23 cellular contexts compared by ENCODE assay signal in genomic region chr3:58637509-58637908, GRCh38. TPM values are rescaled to one million over a fixed set of nuclear protein-coding genes. Genes with fewer than 3 reads are reported as not detected.
A peak's percentile ranks its signal among the peaks of the same experiment; 100 is the strongest.
DNase-seq lines count a peak whose midpoint lies in the region; ATAC-seq, FAIRE-seq and TF ChIP-seq lines count a peak whose summit lies in the region.
"Had no signal": no experiment of that assay in that cellular context is flagged by ENCODE, and none has a peak within 500 bp of the region (broad histone marks: within the 10 kb centered on the region; RNA-seq: fewer than 3 reads in every experiment).

No MANE protein-coding gene starts in this region.

- H3K9me3 Mint-ChIP-seq in activated CD4-positive, alpha-beta T cell treated with anti-CD3 and anti-CD28 coated beads, Interleukin-2, amount 10 ng/mL, durations not matched to agents 7 days and 5 days: no peaks in the 10 kb centered on the region
- no peaks in the 10 kb centered on the region for H3K9me3 Mint-ChIP-seq in activated T-helper 2 cell treated with anti-CD3 and anti-CD28 coated beads, Interferon-gamma antibody, Interleukin-2, Interleukin-4, amounts not matched to agents 10 μg/mL and 5 μg/mL and 100 μg/mL, durations not matched to agents 14 hours and 24 hours and 36 hours
- H3K9me3 Mint-ChIP-seq: CD14-positive monocyte; CD4-positive, alpha-beta T cell; CD8-positive, alpha-beta memory T cell; HFFc6 had no signal

- no peaks in the 10 kb centered on the region for H3K4me1 Mint-ChIP-seq in activated CD4-positive, alpha-beta T cell treated with anti-CD3 and anti-CD28 coated beads, Interleukin-2, amount 10 ng/mL, durations not matched to agents 7 days and 5 days
- no peaks in the 10 kb centered on the region for H3K4me1 Mint-ChIP-seq in activated T-helper 2 cell treated with anti-CD3 and anti-CD28 coated beads, Interferon-gamma antibody, Interleukin-2, Interleukin-4, amounts not matched to agents 10 μg/mL and 5 μg/mL and 100 μg/mL, durations not matched to agents 14 hours and 24 hours and 36 hours (ENCODE audit: low read depth)
- H3K4me1 Mint-ChIP-seq: CD8-positive, alpha-beta memory T cell had no signal

- no peak overlapping the region for H2AK5ac ChIP-seq in H1 (ENCODE audit: low read depth, low read length)
- no peak overlapping the region for H2AK5ac ChIP-seq in neuronal stem cell (ENCODE audit: low read depth, low read length)

- H2BK5ac ChIP-seq in H1 (ENCODE audit: low read depth, low read length) (no peak overlapping the region), neuronal stem cell (ENCODE audit: low read length) (no peak overlapping the region)

- no peaks in the 10 kb centered on the region for H3K23me2 ChIP-seq in H1 (ENCODE audit: low read depth, low read length)

- H3K4ac ChIP-seq in H1 (replicated peaks; ENCODE audit: insufficient read length, low read depth, low read length): no peak overlapping the region
- H3K4ac ChIP-seq in neuronal stem cell (ENCODE audit: low read length): no peak overlapping the region

- H2BK20ac ChIP-seq in H1 (ENCODE audit: low read length): no peak overlapping the region

- no peaks in the 10 kb centered on the region for H3K79me2 ChIP-seq in H1 (ENCODE audit: control insufficient read depth in 1 of 2, insufficient read depth in 2 of 2, low read length in 2 of 2)

- no peaks in the 10 kb centered on the region for H3K27me3 Mint-ChIP-seq in activated CD4-positive, alpha-beta T cell treated with anti-CD3 and anti-CD28 coated beads, Interleukin-2, amount 10 ng/mL, durations not matched to agents 7 days and 5 days
- H3K27me3 Mint-ChIP-seq in activated T-helper 2 cell treated with anti-CD3 and anti-CD28 coated beads, Interferon-gamma antibody, Interleukin-2, Interleukin-4, amounts not matched to agents 10 μg/mL and 5 μg/mL and 100 μg/mL, durations not matched to agents 14 hours and 24 hours and 36 hours (ENCODE audit: low read depth): peaks cover 2% of the 10 kb centered on the region

- H2BK120ac ChIP-seq in H1 (replicated peaks; ENCODE audit: low read depth, low read length) (no peak overlapping the region), neuronal stem cell (ENCODE audit: low read depth, low read length) (no peak overlapping the region)

- H3K4me3 ChIP-seq in BLaER1 treated with 17β-estradiol and CSF1 and Interleukin-3, amounts not matched to agents 10 nM and 100 nM: no peak overlapping the region
- H3K4me3 ChIP-seq in H7 (ENCODE audit: insufficient read depth, low read depth, low read length) (no peak overlapping the region), H1 (ENCODE audit: extremely low read depth in 1 of 4, insufficient read depth in 2 of 4, low read depth in 3 of 4, low read length in 4 of 4) (no peak overlapping the region), neuronal stem cell (ENCODE audit: low read length in 2 of 2) (no peak overlapping the region)
- H3K4me3 ChIP-seq: GM12878, HAP-1 had no signal

- H3K4me1 ChIP-seq in BLaER1 treated with 17β-estradiol and CSF1 and Interleukin-3, amounts not matched to agents 10 nM and 100 nM: peaks cover 15 to 87% (median 66%) of the 10 kb centered on the region in 10 experiments; a peak in 19 of 20 replicates
- peaks cover 0 to 4% (median 0%) of the 10 kb centered on the region in 4 experiments; a peak in 4 of 7 replicates for H3K4me1 ChIP-seq in H1 (replicated peaks in 1 of 4; ENCODE audit: control insufficient read depth in 3 of 4, insufficient read depth in 4 of 4, low read length in 3 of 4)
- H3K4me1 ChIP-seq in neuronal stem cell (ENCODE audit: control insufficient read depth in 2 of 2, insufficient read depth in 1 of 2, low read depth in 1 of 2, low read length in 2 of 2): peaks cover 3 to 6% of the 10 kb centered on the region in 2 donors
- H3K4me1 ChIP-seq: HAP-1 had no signal

- no peaks in the 10 kb centered on the region for H3K36me3 Mint-ChIP-seq in activated CD4-positive, alpha-beta T cell treated with anti-CD3 and anti-CD28 coated beads, Interleukin-2, amount 10 ng/mL, durations not matched to agents 7 days and 5 days (ENCODE audit: low read depth)
- no peaks in the 10 kb centered on the region for H3K36me3 Mint-ChIP-seq in activated T-helper 2 cell treated with anti-CD3 and anti-CD28 coated beads, Interferon-gamma antibody, Interleukin-2, Interleukin-4, amounts not matched to agents 10 μg/mL and 5 μg/mL and 100 μg/mL, durations not matched to agents 14 hours and 24 hours and 36 hours (ENCODE audit: low read depth)
- H3K36me3 Mint-ChIP-seq: CD14-positive monocyte; CD8-positive, alpha-beta memory T cell had no signal

- 0 out of 22 replicates have a peak overlapping the region, but pooled peaks of 2 of the 11 experiments have one; percentile 1 to 18 for H3K9ac ChIP-seq in BLaER1 treated with 17β-estradiol and CSF1 and Interleukin-3, amounts not matched to agents 10 nM and 100 nM
- H3K9ac ChIP-seq in H1 (replicated peaks in 1 of 4; ENCODE audit: extremely low read depth in 1 of 4, low read depth in 3 of 4, low read length in 3 of 4) (no peak overlapping the region), neuronal stem cell (ENCODE audit: low read depth, low read length, poor library complexity) (no peak overlapping the region)

- intact Hi-C loops in activated T-helper 2 cell treated with anti-CD3 and anti-CD28 coated beads, Interferon-gamma antibody, Interleukin-2, Interleukin-4, amounts not matched to agents 10 μg/mL and 5 μg/mL and 100 μg/mL, durations not matched to agents 14 hours and 24 hours and 36 hours (cut with micrococcal nuclease): no loop called here

- H2AFZ ChIP-seq in H1 (ENCODE audit: low read length) (no peak overlapping the region), neuronal stem cell (ENCODE audit: low read length) (no peak overlapping the region)

- no peak for TF ChIP-seq EP300 in H1 (IDR thresholded peaks at IDR 0.05; ENCODE audit: borderline replicate concordance in 1 of 2, low read depth in 2 of 2, low read length in 2 of 2)

- no peak overlapping the region for H3K14ac ChIP-seq in H1 (ENCODE audit: insufficient read length)
- H3K14ac ChIP-seq in neuronal stem cell (ENCODE audit: low read length): no peak overlapping the region

- H2BK12ac ChIP-seq in H1 (ENCODE audit: low read depth, low read length) (no peak overlapping the region), neuronal stem cell (ENCODE audit: low read length) (no peak overlapping the region)

- peak overlapping the region in 3 of 11 experiments; percentile 32 to 83 (median 68); a peak in 3 of 22 replicates for H3K27ac ChIP-seq in BLaER1 treated with 17β-estradiol and CSF1 and Interleukin-3, amounts not matched to agents 10 nM and 100 nM
- no peak overlapping the region for H3K27ac ChIP-seq in H1 (ENCODE audit: low read depth, low read length)
- H3K27ac ChIP-seq in neuronal stem cell (replicated peaks; ENCODE audit: low read length): no peak overlapping the region

- peak overlapping the region in 8 of 11 experiments; percentile 74 to 98 (median 87); a peak in 14 of 22 replicates for H3K4me2 ChIP-seq in BLaER1 treated with 17β-estradiol and CSF1 and Interleukin-3, amounts not matched to agents 10 nM and 100 nM
- H3K4me2 ChIP-seq in H1 (ENCODE audit: insufficient read depth in 1 of 2, low read depth in 2 of 2, low read length in 2 of 2): no peak overlapping the region
- H3K4me2 ChIP-seq in neuronal stem cell (ENCODE audit: insufficient read depth, low read length, poor library complexity, severe bottlenecking): no peak overlapping the region

- H4K5ac ChIP-seq in H1 (ENCODE audit: insufficient read length, low read depth, low read length): no peak overlapping the region

- H3K18ac ChIP-seq in H1 (ENCODE audit: extremely low read depth, low read length) (no peak overlapping the region), neuronal stem cell (ENCODE audit: low read length) (peak overlapping the region; percentile 50)

- POLR2A ChIA-PET in H1 (lab: Charles Lee; ENCODE audit: partially characterized antibody): interaction anchor here (1.1 kb wide), 1 partner anchor 71 kb away, joined by 3 read pairs; no protein-coding TSS in a partner anchor
- POLR2A ChIA-PET in activated CD4-positive, alpha-beta T cell treated with anti-CD3 and anti-CD28 coated beads, Interleukin-2, amount 10 ng/mL, durations not matched to agents 7 days and 5 days (lab: Charles Lee): no interaction called here

- H3K27me3 ChIP-seq in BLaER1 treated with 17β-estradiol and CSF1 and Interleukin-3, amounts not matched to agents 10 nM and 100 nM: peaks cover 0 to 8% (median 0%) of the 10 kb centered on the region in 11 experiments; a peak in 2 of 22 replicates
- H3K27me3 ChIP-seq in H7 (ENCODE audit: control insufficient read depth, insufficient read depth, low read length) (peaks cover 46% of the 10 kb centered on the region), H1 (replicated peaks in 1 of 4; ENCODE audit: control insufficient read depth in 3 of 4, extremely low read depth in 1 of 4, insufficient read depth in 3 of 4, low read length in 3 of 4) (peaks cover 21 to 80% (median 50%) of the 10 kb centered on the region in 4 experiments), neuronal stem cell (ENCODE audit: control insufficient read depth in 3 of 3, insufficient read depth in 3 of 3, low read depth in 1 of 3, low read length in 3 of 3) (no peaks in the 10 kb centered on the region)

- no peak for TF ChIP-seq RAD21 in H1 (IDR thresholded peaks at IDR 0.05 in 1 of 2, conservative IDR thresholded peaks at IDR 0.05 in 1 of 2; ENCODE audit: low read depth in 2 of 2, low read length in 2 of 2)

- H3K4me3 Mint-ChIP-seq in activated CD4-positive, alpha-beta T cell treated with anti-CD3 and anti-CD28 coated beads, Interleukin-2, amount 10 ng/mL, durations not matched to agents 7 days and 5 days: no peak overlapping the region
- H3K4me3 Mint-ChIP-seq in activated T-helper 2 cell treated with anti-CD3 and anti-CD28 coated beads, Interferon-gamma antibody, Interleukin-2, Interleukin-4, amounts not matched to agents 10 μg/mL and 5 μg/mL and 100 μg/mL, durations not matched to agents 14 hours and 24 hours and 36 hours (ENCODE audit: low read depth): no peak overlapping the region
- H3K4me3 Mint-ChIP-seq: CD14-positive monocyte; CD4-positive, alpha-beta T cell; CD8-positive, alpha-beta memory T cell; HFFc6 had no signal

- WGBS in H1 (ENCODE audit: extremely low coverage in 1 of 2, insufficient coverage in 1 of 2, insufficient read length in 1 of 2, insufficient replicate concordance in 2 of 2, low coverage in 1 of 2, low lambda C conversion rate in 2 of 2, missing lambda C conversion rate in 1 of 2), 2 experiments: 40% methylated on average over 5 of the region's 5 CpGs; no CpG with 5 or more reads in 1 of the 2 experiments
- WGBS in neuronal stem cell (ENCODE audit: extremely low coverage in 2 of 2, insufficient read length in 2 of 2, insufficient replicate concordance in 1 of 2), 2 donors: no CpG with 5 or more reads among the region's 5 CpGs

- no peak for TF ChIP-seq POLR2A in H1 (IDR thresholded peaks at IDR 0.05; ENCODE audit: control extremely low read depth in 1 of 2, low read depth in 2 of 2, low read length in 2 of 2)
- TF ChIP-seq POLR2A in erythroblast (IDR thresholded peaks at IDR 0.05; ENCODE audit: low read length): no peak

- DNase-seq in H7 (peak; percentile 74), H1 (ENCODE audit: low read depth in 1 of 2, low spot score in 2 of 2) (no peak), neuronal stem cell (ENCODE audit: low spot score) (no peak), erythroblast (lab: John Stamatoyannopoulos, UW) (no peak)
- DNase-seq in activated CD4-positive, alpha-beta T cell treated with anti-CD3 and anti-CD28 coated beads, Interleukin-2, amount 10 ng/mL, durations not matched to agents 7 days and 5 days: no peak
- DNase-seq in activated T-helper 2 cell treated with anti-CD3 and anti-CD28 coated beads, Interferon-gamma antibody, Interleukin-2, Interleukin-4, amounts not matched to agents 10 μg/mL and 5 μg/mL and 100 μg/mL, durations not matched to agents 14 hours and 24 hours and 36 hours (ENCODE audit: low spot score): no peak
- DNase-seq: CD4-positive, alpha-beta T cell; CD8-positive, alpha-beta memory T cell; DMS 273 treated with DMSO at 0.1 percent for 48 hours; DMS79; EL; GDM1; HFFc6 had no signal

- H3K56ac ChIP-seq in H1 (replicated peaks; ENCODE audit: insufficient read length, low read depth, low read length): no peak overlapping the region

- H3K9me3 ChIP-seq in BLaER1 treated with 17β-estradiol and CSF1 and Interleukin-3, amounts not matched to agents 10 nM and 100 nM (replicated peaks in 1 of 11): no peaks in the 10 kb centered on the region
- H3K9me3 ChIP-seq in H1 (ENCODE audit: insufficient read depth in 2 of 2, low read depth in 1 of 2, low read length in 1 of 2) (no peaks in the 10 kb centered on the region), neuronal stem cell (replicated peaks in 1 of 2; ENCODE audit: control insufficient read depth in 2 of 2, insufficient read depth in 1 of 2, low read depth in 1 of 2, low read length in 2 of 2) (no peaks in the 10 kb centered on the region)
- H3K9me3 ChIP-seq: HAP-1 had no signal

- no peak for ATAC-seq in GM18868 (IDR thresholded peaks at IDR 0.05; ENCODE audit: unreplicated experiment)
- ATAC-seq: GM12878 had no signal

- FAIRE-seq in H1 (lab: Jason Lieb, UNC): peak; percentile 13
- FAIRE-seq: D721Med, GM12878, GM18507 had no signal

- H3K79me1 ChIP-seq in H1 (ENCODE audit: low read depth, low read length) (no peaks in the 10 kb centered on the region), neuronal stem cell (ENCODE audit: low read depth, low read length) (no peaks in the 10 kb centered on the region)

- no peak for TF ChIP-seq CTCF in H1 (IDR thresholded peaks at IDR 0.05; ENCODE audit: control extremely low read depth in 1 of 3, insufficient read depth in 1 of 3, low read depth in 1 of 3, low read length in 3 of 3)

- H4K20me1 ChIP-seq in BLaER1 treated with 17β-estradiol and CSF1 and Interleukin-3, amounts not matched to agents 10 nM and 100 nM: 0 out of 22 replicates have a peak, but pooled peaks cover 0 to 6% (median 0%) of the 10 kb centered on the region in 11 experiments
- peaks cover 0 to 2% of the 10 kb centered on the region in 2 experiments for H4K20me1 ChIP-seq in H1 (replicated peaks in 1 of 2; ENCODE audit: control insufficient read depth in 1 of 2, insufficient read depth in 2 of 2, low read length in 2 of 2)

- H2BK15ac ChIP-seq in H1 (ENCODE audit: low read length): no peak overlapping the region
- no peak overlapping the region for H2BK15ac ChIP-seq in neuronal stem cell (ENCODE audit: low read length)

- H3K36me3 ChIP-seq in BLaER1 treated with 17β-estradiol and CSF1 and Interleukin-3, amounts not matched to agents 10 nM and 100 nM: no peaks in the 10 kb centered on the region
- H3K36me3 ChIP-seq in H7 (replicated peaks; ENCODE audit: control insufficient read depth, insufficient read depth, low read length): no peaks in the 10 kb centered on the region
- no peaks in the 10 kb centered on the region; a peak in 1 of 8 replicates for H3K36me3 ChIP-seq in H1 (ENCODE audit: control insufficient read depth in 2 of 4, insufficient read depth in 4 of 4, low read length in 3 of 4)
- H3K36me3 ChIP-seq in neuronal stem cell (replicated peaks in 1 of 2; ENCODE audit: control insufficient read depth in 2 of 2, insufficient read depth in 2 of 2, low read length in 2 of 2): no peaks in the 10 kb centered on the region
- H3K36me3 ChIP-seq: HAP-1 had no signal

- H4K91ac ChIP-seq in H1 (replicated peaks; ENCODE audit: insufficient read length, low read length) (no peak overlapping the region), neuronal stem cell (ENCODE audit: low read depth, low read length, poor library complexity) (no peak overlapping the region)

- H3K27ac Mint-ChIP-seq in activated CD4-positive, alpha-beta T cell treated with anti-CD3 and anti-CD28 coated beads, Interleukin-2, amount 10 ng/mL, durations not matched to agents 7 days and 5 days: no peak overlapping the region
- H3K27ac Mint-ChIP-seq in activated T-helper 2 cell treated with anti-CD3 and anti-CD28 coated beads, Interferon-gamma antibody, Interleukin-2, Interleukin-4, amounts not matched to agents 10 μg/mL and 5 μg/mL and 100 μg/mL, durations not matched to agents 14 hours and 24 hours and 36 hours: no peak overlapping the region
- H3K27ac Mint-ChIP-seq: CD14-positive monocyte; CD4-positive, alpha-beta T cell; CD8-positive, alpha-beta memory T cell; HFFc6 had no signal

- H3K23ac ChIP-seq in H1 (ENCODE audit: insufficient read length): no peak overlapping the region
- H3K23ac ChIP-seq in neuronal stem cell (ENCODE audit: low read depth, low read length, poor library complexity): no peak overlapping the region

- no peak overlapping the region for H4K8ac ChIP-seq in H1 (ENCODE audit: extremely low read depth, insufficient read depth, low read length)
- H4K8ac ChIP-seq in neuronal stem cell (ENCODE audit: low read depth, low read length): no peak overlapping the region

- CTCF ChIA-PET in H1 (lab: Charles Lee; ENCODE audit: partially characterized antibody): interaction anchor here (0.5 to 25.1 kb wide), 6 partner anchors 17 to 433 kb away, joined by 3 to 994 read pairs (median 6); partner anchors contain the start of gene FAM107A
- CTCF ChIA-PET in activated CD4-positive, alpha-beta T cell treated with anti-CD3 and anti-CD28 coated beads, Interleukin-2, amount 10 ng/mL, durations not matched to agents 7 days and 5 days (lab: Charles Lee): interaction anchor here (0.6 to 1.4 kb wide), 2 partner anchors 8 to 357 kb away, joined by 3 to 4 read pairs; no protein-coding TSS in a partner anchor

RNA-seq across cellular contexts. Expression of gene FAM3D, which starts 29.1 kb away (rescaled TPM):
- total RNA-seq in H7 (2014; rRNA removed; shearing (Covaris generic)): not detected in 2 replicates
- not detected in 2 replicates for total RNA-seq in H1 (2021; fragmentation: NEBNext Ultra II Directional; extraction: Animal tissue kit (Norgen Biotek cat#: 25700))
- 0.08 TPM in 1 of 2 replicates, not detected in the other for polyA plus RNA-seq in H1 (2011; rRNA removed)
- not detected for polyA plus RNA-seq in H1 (2011; cell fraction: cytosol; rRNA removed)
- polyA plus RNA-seq in H1 (2011; cell fraction: nucleus; rRNA removed): 0.09 TPM
- polyA plus RNA-seq in H1 (2012, experiment 1 of 2): not detected in 4 replicates
- not detected for polyA plus RNA-seq in H1 (2012, experiment 2 of 2)
- not detected for polyA plus RNA-seq in H1 (2013, experiment 1 of 2)
- 0.07 TPM for polyA plus RNA-seq in H1 (2013, experiment 2 of 2)
- polyA minus RNA-seq in H1 (2011; rRNA and poly(A)+ RNA removed): not detected in 2 replicates
- polyA minus RNA-seq in H1 (2011; cell fraction: cytosol; rRNA and poly(A)+ RNA removed): not detected
- polyA minus RNA-seq in H1 (2011; cell fraction: nucleus; rRNA and poly(A)+ RNA removed): not detected
- polyA plus RNA-seq in neuronal stem cell (2013, experiment 1 of 2): 0.08 TPM
- 0.08 TPM for polyA plus RNA-seq in neuronal stem cell (2013, experiment 2 of 2)
- not detected for total RNA-seq in activated CD4-positive, alpha-beta T cell treated with anti-CD3 and anti-CD28 coated beads, Interleukin-2, amount 10 ng/mL, durations not matched to agents 7 days and 5 days
- not detected in 2 replicates for total RNA-seq in activated T-helper 2 cell treated with anti-CD3 and anti-CD28 coated beads, Interferon-gamma antibody, Interleukin-2, Interleukin-4, amounts not matched to agents 10 μg/mL and 5 μg/mL and 100 μg/mL, durations not matched to agents 14 hours and 24 hours and 36 hours
- total RNA-seq: A172; A673; CD4-positive, alpha-beta T cell; CD8-positive, alpha-beta memory T cell; GM12878; HFFc6 had no signal
- polyA plus RNA-seq: BJ; CD8-positive, alpha-beta memory T cell had no signal

Comparison
In these comparisons a context has a peak if more than half of its experiments do, and no peak if none do; other contexts are left out.
1. H3K4me2 ChIP-seq: peak in BLaER1 treated with 17β-estradiol and CSF1 and Interleukin-3, amounts not matched to agents 10 nM and 100 nM (8 of 11); none in H1 (0 of 2) and neuronal stem cell (single experiment).